11 cellular contexts compared by ENCODE assay signal in genomic region chr22:38731703-38732161, GRCh38. TPM values are rescaled to one million over a fixed set of nuclear protein-coding genes. Genes with fewer than 3 reads are reported as not detected.
DNase-seq lines count a peak whose midpoint lies in the region; ATAC-seq and TF ChIP-seq lines count a peak whose summit lies in the region.
"Had no signal": no experiment of that assay in that cellular context is flagged by ENCODE, and none has a peak within 500 bp of the region (broad histone marks: within the 10 kb centered on the region; RNA-seq: fewer than 3 reads in every experiment).

No MANE protein-coding gene starts in this region.

- DNase-seq in left ventricle myocardium inferior (no peak), Right ventricle myocardium inferior (ENCODE audit: missing footprints) (no peak), osteocyte (ENCODE audit: extremely low spot score, unreplicated experiment) (no peak), NCI-H1436 treated with DMSO at 0.1 percent for 48 hours (lab: John Stamatoyannopoulos, UW) (no peak), activated gamma-delta T cell treated with Interleukin-2 at 50 U/mL for 16 hours (no peak), OCI-M2 (lab: John Stamatoyannopoulos, UW; ENCODE audit: unreplicated experiment) (no peak)
- DNase-seq: NCI-H1436, NCI-H774 had no signal

- H3K4me3 Mint-ChIP-seq in brain (no peak overlapping the region), osteocyte (ENCODE audit: unreplicated experiment) (no peak overlapping the region)

- H3K27me3 Mint-ChIP-seq in brain (no peaks in the 10 kb centered on the region), osteocyte (ENCODE audit: unreplicated experiment) (no peaks in the 10 kb centered on the region)

- H3K9me3 ChIP-seq in left ventricle myocardium inferior (replicated peaks), result no peaks in the 10 kb centered on the region

- no peak for ATAC-seq in Right ventricle myocardium inferior
- ATAC-seq in esophagus mucosa, result no peak

- no peak for TF ChIP-seq CTCF in left ventricle myocardium inferior (IDR thresholded peaks at IDR 0.05; ENCODE audit: borderline replicate concordance)
- no peak for TF ChIP-seq CTCF in brain (conservative IDR thresholded peaks at IDR 0.05)
- no peak for TF ChIP-seq CTCF in osteocyte (IDR thresholded peaks at IDR 0.05)

- H3K4me1 Mint-ChIP-seq in brain (peaks cover 18% of the 10 kb centered on the region), osteocyte (ENCODE audit: unreplicated experiment) (peaks cover 36% of the 10 kb centered on the region)

- H3K36me3 Mint-ChIP-seq in brain (peaks cover 43% of the 10 kb centered on the region), osteocyte (ENCODE audit: unreplicated experiment) (peaks cover 47% of the 10 kb centered on the region)

- peaks cover 62% of the 10 kb centered on the region for H3K4me1 ChIP-seq in left ventricle myocardium inferior
- H3K4me1 ChIP-seq: parathyroid adenoma had no signal

- H3K9me3 Mint-ChIP-seq in brain (no peaks in the 10 kb centered on the region), osteocyte (ENCODE audit: unreplicated experiment) (no peaks in the 10 kb centered on the region)

- no peaks in the 10 kb centered on the region for H3K27me3 ChIP-seq in left ventricle myocardium inferior (ENCODE audit: low read depth)

- no peak overlapping the region for H3K4me3 ChIP-seq in left ventricle myocardium inferior

- peak overlapping the region; percentile 84 for H3K27ac ChIP-seq in left ventricle myocardium inferior (replicated peaks)
- H3K27ac ChIP-seq: parathyroid adenoma had no signal

- H3K27ac Mint-ChIP-seq in brain, result peak overlapping the region in 3 of 5 experiments; percentile 28 to 95 (median 90)
- peak overlapping the region; percentile 65 for H3K27ac Mint-ChIP-seq in osteocyte (ENCODE audit: unreplicated experiment)

- peaks cover 72% of the 10 kb centered on the region for H3K36me3 ChIP-seq in left ventricle myocardium inferior

- intact Hi-C loops in left ventricle myocardium inferior (cut with micrococcal nuclease) (no loop called here), Right ventricle myocardium inferior (cut with DNase I) (no loop called here)

RNA-seq across cellular contexts. Expression of gene SUN2, which starts 24.1 kb away (rescaled TPM):
- total RNA-seq in left ventricle myocardium inferior (116 TPM), Right ventricle myocardium inferior (126 TPM), osteocyte (148 and 151 TPM in 2 replicates), esophagus mucosa (94.2 TPM)
- polyA plus RNA-seq in brain (ENCODE audit: insufficient read depth, low read depth, low replicate concordance), result 251 TPM

RNA-seq across cellular contexts. Expression of gene GTPBP1, which starts 26.0 kb away (rescaled TPM):
- total RNA-seq in left ventricle myocardium inferior, result 28.9 TPM
- 26.8 TPM for total RNA-seq in Right ventricle myocardium inferior
- 80.4 TPM for polyA plus RNA-seq in brain (ENCODE audit: insufficient read depth, low read depth, low replicate concordance)
- 67.4 and 68.8 TPM in 2 replicates for total RNA-seq in osteocyte
- total RNA-seq in esophagus mucosa, result 20.0 TPM

RNA-seq across cellular contexts. Expression of gene JOSD1, which starts 31.0 kb away (rescaled TPM):
- total RNA-seq in left ventricle myocardium inferior (18.7 TPM), Right ventricle myocardium inferior (17.5 TPM), osteocyte (78.6 and 85.5 TPM in 2 replicates), esophagus mucosa (25.6 TPM)
- 45.7 TPM for polyA plus RNA-seq in brain (ENCODE audit: insufficient read depth, low read depth, low replicate concordance)

RNA-seq across cellular contexts. Expression of gene TOMM22, which starts 50.0 kb away (rescaled TPM):
- total RNA-seq in left ventricle myocardium inferior (66.6 TPM), Right ventricle myocardium inferior (66.3 TPM), osteocyte (60.7 and 61.0 TPM in 2 replicates), esophagus mucosa (90.9 TPM)
- polyA plus RNA-seq in brain (ENCODE audit: insufficient read depth, low read depth, low replicate concordance), result 72.7 TPM
